Comparison of ENCODE assay signal across 10 cellular contexts in the genomic region with DNA sequence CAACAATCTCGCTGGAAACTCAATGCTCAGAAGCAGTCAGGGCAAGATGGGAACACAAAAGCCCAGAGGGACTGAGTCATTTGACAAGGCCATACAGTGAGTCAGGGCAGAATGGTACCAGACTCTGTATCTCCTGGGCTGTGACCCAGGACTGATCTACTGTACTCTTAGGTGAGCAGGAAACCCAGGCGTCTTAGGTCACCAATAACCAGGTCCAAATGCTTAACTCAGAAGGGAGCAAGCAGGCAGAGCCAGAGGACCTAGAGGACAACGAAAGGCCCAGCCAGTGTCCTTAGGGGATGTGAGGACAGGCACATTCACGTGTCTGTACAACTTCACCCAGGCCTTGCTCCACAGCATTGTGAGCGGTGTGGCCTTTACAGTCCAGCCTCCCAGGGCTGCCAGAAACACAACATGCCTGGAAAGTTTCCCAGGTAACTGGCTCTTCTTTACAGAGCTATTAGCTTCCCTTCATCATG.
A peak's percentile ranks its signal among the peaks of the same experiment; 100 is the strongest.
DNase-seq lines count a peak whose midpoint lies in the region; ATAC-seq, FAIRE-seq and TF ChIP-seq lines count a peak whose summit lies in the region.
"Had no signal": no experiment of that assay in that cellular context is flagged by ENCODE, and none has a peak within 500 bp of the region (broad histone marks: within the 10 kb centered on the region; RNA-seq: fewer than 3 reads in every experiment).

No MANE protein-coding gene starts in this region.

- H3K27me3 ChIP-seq in bronchial epithelial cell (ENCODE audit: control insufficient read depth, insufficient read depth, low read length) (no peaks in the 10 kb centered on the region), stomach smooth muscle (ENCODE audit: control insufficient read depth in 1 of 2, insufficient read depth in 2 of 2, low read length in 2 of 2) (no peaks in the 10 kb centered on the region), small intestine (ENCODE audit: control insufficient read depth in 2 of 2, insufficient read depth in 2 of 2, low read length in 2 of 2) (no peaks in the 10 kb centered on the region)

- 79 to 88% (median 86%) methylated on average over 5 of the region's 5 CpGs for WGBS in small intestine, 3 donors

- H3K36me3 ChIP-seq in bronchial epithelial cell (ENCODE audit: control insufficient read depth, insufficient read depth, low read length) (no peaks in the 10 kb centered on the region), stomach smooth muscle (ENCODE audit: control insufficient read depth in 2 of 2, insufficient read depth in 2 of 2, low read length in 2 of 2) (no peaks in the 10 kb centered on the region), small intestine (ENCODE audit: control insufficient read depth in 2 of 2, insufficient read depth in 2 of 2, low read length in 2 of 2) (peaks cover 0 to 2% of the 10 kb centered on the region in 2 donors)
- H3K36me3 ChIP-seq: SJSA1 had no signal

- ATAC-seq in GM19328 (IDR thresholded peaks at IDR 0.05; ENCODE audit: unreplicated experiment) (no peak), GM21526 (IDR thresholded peaks at IDR 0.05; ENCODE audit: low FRiP score, unreplicated experiment) (no peak)

- peak overlapping the region; percentile 85 for H3K27ac ChIP-seq in stomach smooth muscle (ENCODE audit: low read length)
- H3K27ac ChIP-seq in small intestine (ENCODE audit: low read depth in 1 of 2, low read length in 1 of 2): no peak overlapping the region
- H3K27ac ChIP-seq: 22Rv1, SJSA1 had no signal

- H3K4me3 ChIP-seq in bronchial epithelial cell (ENCODE audit: low read depth, low read length) (no peak overlapping the region), stomach smooth muscle (ENCODE audit: low read length in 2 of 2) (peak overlapping the region in 1 of 2 donors; percentile 52), small intestine (ENCODE audit: low read depth in 1 of 2, low read length in 2 of 2) (no peak overlapping the region)
- H3K4me3 ChIP-seq: SJSA1 had no signal

- no peak for TF ChIP-seq CTCF in bronchial epithelial cell (IDR thresholded peaks at IDR 0.05; ENCODE audit: insufficient read depth, low read length, severe bottlenecking)

- peak overlapping the region in 1 of 2 donors; percentile 51 for H3K9ac ChIP-seq in stomach smooth muscle (ENCODE audit: low read length in 2 of 2)

- FAIRE-seq in bronchial epithelial cell (lab: Jason Lieb, UNC) (no peak), small intestine (lab: Jason Lieb, UNC) (no peak)

- peaks cover 50% of the 10 kb centered on the region for H3K4me1 ChIP-seq in stomach smooth muscle (ENCODE audit: control insufficient read depth, insufficient read depth, low read length)
- H3K4me1 ChIP-seq in small intestine (ENCODE audit: control insufficient read depth in 2 of 2, insufficient read depth in 1 of 2, low read depth in 1 of 2, low read length in 1 of 2): no peaks in the 10 kb centered on the region
- H3K4me1 ChIP-seq: SJSA1 had no signal

- peak; percentile 19 for DNase-seq in NK-92 treated with Interleukin-12 subunit alpha and Interleukin-12 subunit beta, amount 100 ng/mL, for 24 hours (lab: John Stamatoyannopoulos, UW)
- no peak for DNase-seq in NK-92 (lab: John Stamatoyannopoulos, UW; ENCODE audit: unreplicated experiment)
- peak; percentile 65 for DNase-seq in bronchial epithelial cell (ENCODE audit: low read depth)
- DNase-seq in islet precursor cell: peak; percentile 81
- DNase-seq in small intestine: no peak

- H3K9me3 ChIP-seq in stomach smooth muscle (ENCODE audit: control insufficient read depth in 2 of 2, low read length in 2 of 2) (no peaks in the 10 kb centered on the region), small intestine (ENCODE audit: control insufficient read depth, low read depth) (no peaks in the 10 kb centered on the region)
- H3K9me3 ChIP-seq: SJSA1 had no signal

Comparison
In these comparisons a context has a peak if more than half of its experiments do, and no peak if none do; other contexts are left out.
1. DNase-seq: peak in NK-92 treated with Interleukin-12 subunit alpha and Interleukin-12 subunit beta, amount 100 ng/mL, for 24 hours (single experiment), bronchial epithelial cell (single experiment) and islet precursor cell (single experiment); none in NK-92 (single experiment) and small intestine (single experiment).